15 cellular contexts compared by ENCODE assay signal in the genomic region with DNA sequence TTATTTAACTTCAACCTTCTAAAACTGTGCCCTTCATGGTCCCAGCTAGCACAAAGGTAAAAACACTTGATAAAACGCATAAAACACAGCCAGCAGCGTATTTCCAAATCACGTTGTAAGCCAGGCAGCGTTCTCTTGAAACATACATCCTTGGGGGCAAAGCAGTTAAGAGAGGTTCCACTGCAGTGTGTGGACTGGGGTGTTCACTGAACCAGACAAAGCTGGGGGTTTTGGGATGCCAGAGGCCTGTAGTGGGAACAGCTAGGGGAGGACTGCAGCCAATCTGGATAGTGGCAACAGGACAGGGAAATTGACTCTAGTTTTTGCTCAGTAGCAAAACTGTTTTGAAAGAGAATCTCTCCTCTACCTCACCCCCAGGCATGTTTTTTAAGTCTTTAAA. TPM values are rescaled to one million over a fixed set of nuclear protein-coding genes. Genes with fewer than 3 reads are reported as not detected.
DNase-seq lines count a peak whose midpoint lies in the region; ATAC-seq, FAIRE-seq and TF ChIP-seq lines count a peak whose summit lies in the region.
"Had no signal": no experiment of that assay in that cellular context is flagged by ENCODE, and none has a peak within 500 bp of the region (broad histone marks: within the 10 kb centered on the region; RNA-seq: fewer than 3 reads in every experiment).

No MANE protein-coding gene starts in this region.

- H3K9ac ChIP-seq in OCI-LY1 (ENCODE audit: low read length), result peak overlapping the region; percentile 27; the same call in 1 of the 2 replicates
- H3K9ac ChIP-seq in GM12878 (ENCODE audit: control insufficient read depth, insufficient read depth, low read length), result no peak overlapping the region

- intact Hi-C loops in activated CD4-positive, alpha-beta T cell treated with anti-CD3 and anti-CD28 coated beads for 36 hours (cut with DNase I, micrococcal nuclease), result no loop called here
- intact Hi-C loops in GM12878 (cut with micrococcal nuclease; ENCODE audit: unreplicated experiment), result no loop called here
- intact Hi-C loops in spleen (cut with DNase I; ENCODE audit: low total_unique reads), result no loop called here

- H3K9me3 ChIP-seq in OCI-LY1 (ENCODE audit: low read length) (no peaks in the 10 kb centered on the region), GM12878 (replicated peaks; ENCODE audit: control insufficient read depth, insufficient read depth, low read length) (no peaks in the 10 kb centered on the region; the same call in 2 of the 3 replicates), spleen (no peaks in the 10 kb centered on the region)
- H3K9me3 ChIP-seq: A549, tibial artery had no signal

- H3K36me3 ChIP-seq in OCI-LY1 (ENCODE audit: insufficient read depth, low read length), result no peaks in the 10 kb centered on the region
- no peaks in the 10 kb centered on the region for H3K36me3 ChIP-seq in GM12878 (ENCODE audit: control insufficient read depth in 2 of 2, insufficient read depth in 2 of 2, low read length in 1 of 2)
- H3K36me3 ChIP-seq in spleen, result no peaks in the 10 kb centered on the region
- H3K36me3 ChIP-seq: tibial artery had no signal

- H3K4me1 Mint-ChIP-seq in activated CD4-positive, alpha-beta T cell treated with anti-CD3 and anti-CD28 coated beads for 36 hours, result peaks cover 83% of the 10 kb centered on the region

- peak overlapping the region; percentile 87 for H3K27ac ChIP-seq in OCI-LY1 (ENCODE audit: low read depth, low read length, poor library complexity, severe bottlenecking)
- no peak overlapping the region for H3K27ac ChIP-seq in GM12878 (ENCODE audit: control insufficient read depth, insufficient read depth)
- peak overlapping the region in 7 of 8 donors; percentile 45 to 80 (median 71) for H3K27ac ChIP-seq in spleen
- H3K27ac ChIP-seq: A549, tibial artery had no signal

- ATAC-seq in activated CD4-positive, alpha-beta T cell treated with anti-CD3 and anti-CD28 coated beads for 36 hours, result no peak
- peak; percentile 25; the same call in 2 of the 3 replicates for ATAC-seq in GM12878
- ATAC-seq: A549 had no signal

- H3K4me2 ChIP-seq in OCI-LY1 (ENCODE audit: low read length), result peak overlapping the region; percentile 33; the same call in 1 of the 2 replicates
- H3K4me2 ChIP-seq in GM12878 (ENCODE audit: control insufficient read depth, insufficient read depth), result no peak overlapping the region
- H3K4me2 ChIP-seq: A549 had no signal

- peaks cover 41% of the 10 kb centered on the region for H3K36me3 Mint-ChIP-seq in activated CD4-positive, alpha-beta T cell treated with anti-CD3 and anti-CD28 coated beads for 36 hours (ENCODE audit: low read depth)
- H3K36me3 Mint-ChIP-seq: naive B cell had no signal

- SMC1A ChIA-PET in GM12878 (lab: Charles Lee; ENCODE audit: uncharacterized antibody, unreplicated experiment), result interaction anchor here (0.6 to 4.1 kb wide), 13 partner anchors 11 to 621 kb away, joined by 3 to 30 read pairs (median 4); no protein-coding TSS in a partner anchor

- peaks cover 66% of the 10 kb centered on the region for H3K4me1 ChIP-seq in OCI-LY1 (ENCODE audit: insufficient read depth, low read length, severe bottlenecking)
- H3K4me1 ChIP-seq in GM12878 (ENCODE audit: control insufficient read depth, insufficient read depth, low read length), result peaks cover 9% of the 10 kb centered on the region
- peaks cover 0 to 63% (median 28%) of the 10 kb centered on the region in 6 donors for H3K4me1 ChIP-seq in spleen
- H3K4me1 ChIP-seq: A549 had no signal

- CTCF ChIA-PET in activated CD4-positive, alpha-beta T cell treated with anti-CD3 and anti-CD28 coated beads for 36 hours (lab: Charles Lee), result interaction anchor here (0.6 to 4.6 kb wide), 5 partner anchors 11 to 411 kb away, joined by 3 to 21 read pairs (median 4); partner anchors contain the start of genes MRPS6 and SLC5A3
- CTCF ChIA-PET in GM12878 (lab: Yijun Ruan, JAX), result interaction anchor here (0.7 to 7.1 kb wide), 3 partner anchors 13 to 411 kb away, joined by 3 to 59 read pairs (median 3); no protein-coding TSS in a partner anchor

- TF ChIP-seq CTCF in OCI-LY1 (IDR thresholded peaks at IDR 0.05; ENCODE audit: low read length), result no peak
- TF ChIP-seq CTCF in GM12878 (IDR thresholded peaks at IDR 0.05 in 2 of 3, conservative IDR thresholded peaks at IDR 0.05 in 1 of 3; ENCODE audit: control insufficient read depth in 2 of 3, extremely low read depth in 1 of 3, insufficient read depth in 1 of 3, low read depth in 3 of 3, low read length in 3 of 3), result no peak
- TF ChIP-seq CTCF in spleen (IDR thresholded peaks at IDR 0.05 in 8 of 11, conservative IDR thresholded peaks at IDR 0.05 in 3 of 11), result no peak

- H3K27me3 Mint-ChIP-seq in activated CD4-positive, alpha-beta T cell treated with anti-CD3 and anti-CD28 coated beads for 36 hours, result no peaks in the 10 kb centered on the region
- H3K27me3 Mint-ChIP-seq: naive B cell had no signal

- no peaks in the 10 kb centered on the region for H3K79me2 ChIP-seq in OCI-LY1 (ENCODE audit: insufficient read depth, low read length)
- no peaks in the 10 kb centered on the region for H3K79me2 ChIP-seq in GM12878 (ENCODE audit: control insufficient read depth, insufficient read depth, low read length)

- no peaks in the 10 kb centered on the region for H3K9me3 Mint-ChIP-seq in activated CD4-positive, alpha-beta T cell treated with anti-CD3 and anti-CD28 coated beads for 36 hours (ENCODE audit: low read depth)

- BruUV-seq in GM12878 (replicated peaks; lab: Mats Ljungman, UMichigan), result no TSS peak

- H3K4me3 ChIP-seq in OCI-LY1 (ENCODE audit: low read depth, low read length, poor library complexity, severe bottlenecking), result no peak overlapping the region
- no peak overlapping the region for H3K4me3 ChIP-seq in GM12878
- H3K4me3 ChIP-seq in spleen, result no peak overlapping the region
- H3K4me3 ChIP-seq: A549, tibial artery had no signal

- no peaks in the 10 kb centered on the region for H4K20me1 ChIP-seq in OCI-LY1 (ENCODE audit: insufficient read depth, low read length)
- no peaks in the 10 kb centered on the region for H4K20me1 ChIP-seq in GM12878 (ENCODE audit: control insufficient read depth, insufficient read depth)

- POLR2A ChIA-PET in activated CD4-positive, alpha-beta T cell treated with anti-CD3 and anti-CD28 coated beads for 36 hours (lab: Charles Lee), result interaction anchor here (0.6 to 3.7 kb wide), 3 partner anchors 12 to 303 kb away, joined by 4 to 57 read pairs (median 4); no protein-coding TSS in a partner anchor
- POLR2A ChIA-PET in GM12878 (lab: Charles Lee), result interaction anchor here (1.1 to 3.3 kb wide), 2 partner anchors 11 to 32 kb away, joined by 3 to 28 read pairs; no protein-coding TSS in a partner anchor

- peak overlapping the region; percentile 95 for H3K27ac Mint-ChIP-seq in activated CD4-positive, alpha-beta T cell treated with anti-CD3 and anti-CD28 coated beads for 36 hours
- H3K27ac Mint-ChIP-seq: naive B cell had no signal

- H2AFZ ChIP-seq in OCI-LY1 (ENCODE audit: low read length) (0 out of 2 replicates have a peak overlapping the region, but pooled peaks have one; percentile 5), GM12878 (ENCODE audit: control insufficient read depth, low read depth, low read length) (no peak overlapping the region)

- no peaks in the 10 kb centered on the region for H3K27me3 ChIP-seq in OCI-LY1 (ENCODE audit: insufficient read depth, low read length)
- no peaks in the 10 kb centered on the region for H3K27me3 ChIP-seq in GM12878 (replicated peaks in 1 of 2; ENCODE audit: control insufficient read depth in 2 of 2, insufficient read depth in 2 of 2, low read length in 1 of 2)
- H3K27me3 ChIP-seq in spleen (replicated peaks in 1 of 7), result no peaks in the 10 kb centered on the region
- H3K27me3 ChIP-seq: tibial artery had no signal

- no peak for TF ChIP-seq POLR2A in GM12878 (IDR thresholded peaks at IDR 0.05; ENCODE audit: low read depth, low read length)
- no peak for TF ChIP-seq POLR2A in spleen (IDR thresholded peaks at IDR 0.05)

- no peak for DNase-seq in activated CD4-positive, alpha-beta T cell treated with anti-CD3 and anti-CD28 coated beads for 36 hours
- DNase-seq in activated CD4-positive, alpha-beta T cell treated with anti-CD3 and anti-CD28 coated beads, Interleukin-2, amount 50 U/mL, for 1 hour, result no peak
- DNase-seq in GM12878 (ENCODE audit: low read depth, low spot score) (no peak), spleen (no peak), NCI-H1436 (lab: John Stamatoyannopoulos, UW) (no peak), NCI-H1105 treated with DMSO at 0.1 percent for 48 hours (lab: John Stamatoyannopoulos, UW) (no peak)
- no peak for DNase-seq in stimulated activated CD4-positive, alpha-beta T cell treated with anti-CD3 and anti-CD28 coated beads, Interleukin-15, amount 100 ng/mL, for 24 hours
- DNase-seq: DMS 273 treated with DMSO at 0.1 percent for 48 hours, naive B cell, NCI-H187 treated with DMSO at 0.1 percent for 48 hours, NCI-H526 treated with DMSO at 0.1 percent for 48 hours, tibial artery had no signal

- peak overlapping the region; percentile 46 for H3K4me3 Mint-ChIP-seq in activated CD4-positive, alpha-beta T cell treated with anti-CD3 and anti-CD28 coated beads for 36 hours

- FAIRE-seq in GM12878 (lab: Jason Lieb, UNC), result no peak
- FAIRE-seq: A549, bronchial epithelial cell had no signal

- no peak for TF ChIP-seq RAD21 in GM12878 (IDR thresholded peaks at IDR 0.05; ENCODE audit: insufficient read depth, low read depth, low read length)

- RAD21 ChIA-PET in GM12878 (lab: Charles Lee; ENCODE audit: unreplicated experiment), result interaction anchor here (0.8 to 5.0 kb wide), 5 partner anchors 11 to 411 kb away, joined by 3 to 35 read pairs (median 5); no protein-coding TSS in a partner anchor

- no peak for TF ChIP-seq EP300 in GM12878 (IDR thresholded peaks at IDR 0.05; ENCODE audit: borderline replicate concordance in 1 of 2, control insufficient read depth in 1 of 2, low read depth in 2 of 2, low read length in 2 of 2)

- no peaks in the 10 kb centered on the region for H3K9me2 ChIP-seq in OCI-LY1 (ENCODE audit: low read depth, low read length)

- 96% methylated on average over 4 of the region's 4 CpGs for WGBS in GM12878 (ENCODE audit: insufficient coverage, insufficient replicate concordance, low lambda C conversion rate, missing lambda C conversion rate)
- 76 to 90% (median 82%) methylated on average over 4 of the region's 4 CpGs for WGBS in spleen, 5 donors

- H3F3A ChIP-seq in OCI-LY1 (ENCODE audit: insufficient read depth, low read length), result no peaks in the 10 kb centered on the region

- in situ Hi-C loops in GM12878 (cut with MboI), result no loop called here

RNA-seq across cellular contexts. Expression of gene ATP5PO, which starts 21.5 kb away (rescaled TPM):
- total RNA-seq in activated CD4-positive, alpha-beta T cell treated with anti-CD3 and anti-CD28 coated beads for 36 hours, result 100 to 1,000 TPM; 177 to 238 TPM
- total RNA-seq in GM12878 (2013; cell fraction: nucleolus; rRNA removed), result 77.0 and 85.3 TPM in 2 replicates
- 251 and 274 TPM in 2 replicates for total RNA-seq in GM12878 (2014; rRNA removed)
- total RNA-seq in GM12878 (2014; rRNA removed; fragmentation: Illumina TruSeq; extraction: Trizol), result 274 and 284 TPM in 2 replicates
- 264 and 294 TPM in 2 replicates for total RNA-seq in GM12878 (2021)
- polyA plus RNA-seq in GM12878 (2011; ENCODE audit: low read depth), result 302 TPM
- 489 and 621 TPM in 2 replicates for polyA plus RNA-seq in GM12878 (2011; rRNA removed)
- polyA plus RNA-seq in GM12878 (2011; cell fraction: cytosol; rRNA removed), result 328 and 400 TPM in 2 replicates
- 156 and 195 TPM in 2 replicates for polyA plus RNA-seq in GM12878 (2011; cell fraction: nucleus; rRNA removed)
- 272 and 296 TPM in 2 replicates for polyA plus RNA-seq in GM12878 (2012)
- polyA plus RNA-seq in GM12878 (2014; fragmentation: Illumina TruSeq; extraction: Trizol), result 451 and 464 TPM in 2 replicates
- polyA plus RNA-seq in GM12878 (2014; fragmentation: Nextera tagmentation; extraction: Ambion mirVana), result 1,000 to 10,000 TPM; 1,461 to 1,656 TPM
- 299 and 374 TPM in 2 replicates for polyA plus RNA-seq in GM12878 (2014; rRNA removed)
- 100 to 1,000 TPM; 610 to 625 TPM for polyA plus RNA-seq in GM12878 (2016; fragmentation: Nextera tagmentation; extraction: Ambion mirVana)
- 172 and 176 TPM in 2 replicates for polyA minus RNA-seq in GM12878 (2011; rRNA and poly(A)+ RNA removed)
- 36.1 and 53.4 TPM in 2 replicates for polyA minus RNA-seq in GM12878 (2011; cell fraction: cytosol; rRNA and poly(A)+ RNA removed)
- polyA minus RNA-seq in GM12878 (2011; cell fraction: nucleus; rRNA and poly(A)+ RNA removed), result 45.9 and 63.6 TPM in 2 replicates
- 100 to 1,000 TPM in 6 of 7 donors, 10 to 100 TPM in 1; 97.6 to 154 (median 125) TPM for total RNA-seq in spleen
- 100 to 1,000 TPM; 245 to 286 (median 255) TPM for polyA plus RNA-seq in spleen
